In the genomic region with DNA sequence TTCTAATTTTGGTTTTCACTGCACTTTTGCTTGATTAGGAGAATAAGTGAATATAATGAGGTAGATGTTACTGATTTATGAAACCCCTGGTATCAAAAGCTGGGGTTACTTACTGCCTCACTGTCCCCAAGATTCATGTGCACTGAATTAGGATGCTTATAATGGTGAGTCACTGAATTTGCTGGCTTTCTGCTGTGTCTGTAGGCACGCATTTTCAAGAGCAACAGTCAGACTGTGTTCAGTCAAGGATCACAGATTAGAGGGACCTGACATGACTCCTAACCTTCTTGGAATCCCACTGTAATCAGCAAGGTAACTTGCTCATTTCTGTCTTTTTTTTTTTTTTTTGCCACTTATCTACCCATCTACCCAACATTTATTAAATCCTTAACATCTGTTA, we compare ENCODE assay signal across 20 cellular contexts. TPM values are rescaled to one million over a fixed set of nuclear protein-coding genes. Genes with fewer than 3 reads are reported as not detected.
DNase-seq lines count a peak whose midpoint lies in the region; ATAC-seq and TF ChIP-seq lines count a peak whose summit lies in the region.
"Had no signal": no experiment of that assay in that cellular context is flagged by ENCODE, and none has a peak within 500 bp of the region (broad histone marks: within the 10 kb centered on the region; RNA-seq: fewer than 3 reads in every experiment).

No MANE protein-coding gene starts in this region.

- no peak overlapping the region for H3K14ac ChIP-seq in IMR-90 (replicated peaks; ENCODE audit: low read depth, low read length)

- H2BK20ac ChIP-seq in IMR-90 (ENCODE audit: low read depth, low read length): no peak overlapping the region

- POLR2A ChIA-PET in IMR-90 (lab: Charles Lee; ENCODE audit: unreplicated experiment): no interaction called here

- H3K9me3 ChIP-seq in IMR-90 (ENCODE audit: control insufficient read depth, insufficient read depth, low read length): no peaks in the 10 kb centered on the region
- H3K9me3 ChIP-seq in thyroid gland: peaks cover 5% of the 10 kb centered on the region

- no peak overlapping the region for H2AK5ac ChIP-seq in IMR-90 (ENCODE audit: low read depth, low read length)

- no peaks in the 10 kb centered on the region for H3K36me3 ChIP-seq in IMR-90 (ENCODE audit: control insufficient read depth, insufficient read depth, low read length)
- no peaks in the 10 kb centered on the region for H3K36me3 ChIP-seq in brain microvascular endothelial cell (replicated peaks)
- no peaks in the 10 kb centered on the region for H3K36me3 ChIP-seq in thyroid gland
- H3K36me3 ChIP-seq: gastrocnemius medialis had no signal

- H3K4me1 ChIP-seq in IMR-90 (ENCODE audit: control insufficient read depth, insufficient read depth, low read length): no peaks in the 10 kb centered on the region
- no peaks in the 10 kb centered on the region for H3K4me1 ChIP-seq in thyroid gland
- H3K4me1 ChIP-seq: gastrocnemius medialis had no signal

- no peak for TF ChIP-seq RAD21 in IMR-90 (IDR thresholded peaks at IDR 0.05; ENCODE audit: low read length)

- WGBS in IMR-90 (ENCODE audit: extremely low coverage in 2 of 2, insufficient read length in 1 of 2), 2 experiments: 56% methylated on average over 1 of the region's 1 CpG; no CpG with 5 or more reads in 1 of the 2 experiments
- WGBS in thyroid gland, 2 donors: 47 to 65% methylated on average over 1 of the region's 1 CpG

- no peak overlapping the region for H3K4ac ChIP-seq in IMR-90 (ENCODE audit: low read depth, low read length)

- H2BK5ac ChIP-seq in IMR-90 (ENCODE audit: low read depth, low read length, poor library complexity, severe bottlenecking): no peak overlapping the region

- no peaks in the 10 kb centered on the region for H4K20me1 ChIP-seq in IMR-90 (ENCODE audit: insufficient read depth, low read length)

- H4K5ac ChIP-seq in IMR-90 (ENCODE audit: low read depth, low read length): no peak overlapping the region

- H3K23ac ChIP-seq in IMR-90 (ENCODE audit: low read depth, low read length): no peak overlapping the region

- dilution Hi-C loops in IMR-90 (cut with HindIII; ENCODE audit: low sequenced_read_pairs, unreplicated experiment): no loop called here

- no peak overlapping the region for H3K9ac ChIP-seq in IMR-90 (ENCODE audit: low read depth, low read length)

- H2AFZ ChIP-seq in IMR-90 (replicated peaks; ENCODE audit: low read length, poor library complexity): no peak overlapping the region

- H3K56ac ChIP-seq in IMR-90 (ENCODE audit: extremely low read depth, insufficient read depth, low read length): no peak overlapping the region

- H3K27ac ChIP-seq in IMR-90 (ENCODE audit: insufficient read depth, low read length) (no peak overlapping the region), brain microvascular endothelial cell (no peak overlapping the region), thyroid gland (no peak overlapping the region), substantia nigra (ENCODE audit: low read depth, low read length, poor library complexity, severe bottlenecking) (no peak overlapping the region)
- H3K27ac ChIP-seq: gastrocnemius medialis had no signal

- no peaks in the 10 kb centered on the region for H3K79me1 ChIP-seq in IMR-90 (ENCODE audit: low read depth in 1 of 2, low read length in 2 of 2)

- no peaks in the 10 kb centered on the region for H3K27me3 ChIP-seq in IMR-90 (ENCODE audit: control insufficient read depth, insufficient read depth, low read length)
- H3K27me3 ChIP-seq in brain microvascular endothelial cell (replicated peaks): no peaks in the 10 kb centered on the region
- H3K27me3 ChIP-seq in thyroid gland: no peaks in the 10 kb centered on the region
- H3K27me3 ChIP-seq: gastrocnemius medialis had no signal

- TF ChIP-seq CTCF in IMR-90 (conservative IDR thresholded peaks at IDR 0.05; ENCODE audit: low read depth, low read length): no peak
- TF ChIP-seq CTCF in brain microvascular endothelial cell (IDR thresholded peaks at IDR 0.05; ENCODE audit: low read depth, low read length, missing control alignments): no peak
- TF ChIP-seq CTCF in thyroid gland (IDR thresholded peaks at IDR 0.05): no peak

- BruUV-seq in IMR-90 (replicated peaks; lab: Mats Ljungman, UMichigan): no TSS peak

- intact Hi-C loops in IMR-90 (cut with micrococcal nuclease) (no loop called here), thyroid gland (cut with DNase I) (no loop called here)

- H3K4me2 ChIP-seq in IMR-90 (ENCODE audit: low read depth, low read length): no peak overlapping the region

- H2BK15ac ChIP-seq in IMR-90 (ENCODE audit: low read depth, low read length): no peak overlapping the region

- H4K8ac ChIP-seq in IMR-90 (ENCODE audit: low read depth in 2 of 2, low read length in 2 of 2): no peak overlapping the region

- in situ Hi-C loops in IMR-90 (cut with MboI; ENCODE audit: low sequenced_read_pairs) (loop anchor here (10.0 kb wide), 1 partner anchor 398 kb away; no protein-coding TSS in a partner anchor), brain microvascular endothelial cell (cut with HindIII; ENCODE audit: low pct_ligation_motif_present, low sequenced_read_pairs) (no loop called here)

- H2BK120ac ChIP-seq in IMR-90 (ENCODE audit: low read depth, low read length): no peak overlapping the region

- no peak overlapping the region for H4K91ac ChIP-seq in IMR-90 (ENCODE audit: insufficient read depth, low read depth, low read length)

- no peak overlapping the region for H3K4me3 ChIP-seq in IMR-90 (ENCODE audit: insufficient read depth, low read depth, low read length)
- no peak overlapping the region for H3K4me3 ChIP-seq in brain microvascular endothelial cell (ENCODE audit: low read depth, low read length)
- H3K4me3 ChIP-seq in thyroid gland (replicated peaks in 1 of 3): no peak overlapping the region
- H3K4me3 ChIP-seq: gastrocnemius medialis had no signal

- H2AK9ac ChIP-seq in IMR-90 (replicated peaks; ENCODE audit: low read depth, low read length, poor library complexity): no peak overlapping the region

- TF ChIP-seq POLR2A in IMR-90 (IDR thresholded peaks at IDR 0.05; ENCODE audit: low read depth, low read length): no peak
- no peak for TF ChIP-seq POLR2A in thyroid gland (IDR thresholded peaks at IDR 0.05)

- peak; percentile 74 for ATAC-seq in IMR-90 (ENCODE audit: low read depth)
- ATAC-seq: activated T-helper 17 cell treated with anti-CD3 and anti-CD28 coated beads, Interleukin-2, amount 50 U/mL, for 72 hours; gastrocnemius medialis; HCT116; sciatic nerve; T-cell had no signal

- no peak overlapping the region for H3K18ac ChIP-seq in IMR-90 (ENCODE audit: low read depth, low read length)

- CTCF ChIA-PET in IMR-90 (lab: Yijun Ruan, JAX): no interaction called here

- no peaks in the 10 kb centered on the region for H3K9me1 ChIP-seq in IMR-90 (ENCODE audit: insufficient read depth, low read length)

- peak; percentile 55 for DNase-seq in AG20443 (ENCODE audit: low spot score)
- DNase-seq in IMR-90: peak; percentile 45
- DNase-seq in brain microvascular endothelial cell: peak; percentile 33
- DNase-seq in kidney glomerular epithelial cell (lab: John Stamatoyannopoulos, UW): peak; percentile 7
- no peak for DNase-seq in thyroid gland
- DNase-seq in substantia nigra (lab: John Stamatoyannopoulos, UW): no peak
- DNase-seq in DMS53 (lab: John Stamatoyannopoulos, UW): no peak
- DNase-seq in NCI-H146 treated with DMSO at 0.1 percent for 48 hours (lab: John Stamatoyannopoulos, UW; ENCODE audit: unreplicated experiment): no peak
- DNase-seq: activated CD4-positive, alpha-beta T cell treated with anti-CD3 and anti-CD28 coated beads, Interleukin-2, amount 10 ng/mL, durations not matched to agents 24 days and 14 days; activated naive CD8-positive, alpha-beta T cell treated with anti-CD3 and anti-CD28 coated beads for 36 hours; CD4-positive, alpha-beta memory T cell; dermis blood vessel endothelial cell; gastrocnemius medialis; kidney; NCI-H1417 treated with DMSO at 0.1 percent for 48 hours; NCI-H510A treated with DMSO at 0.1 percent for 48 hours; T-cell had no signal

TF ChIP-seq in IMR-90, 13 proteins besides CTCF, POLR2A, EP300 and RAD21:
- TF ChIP-seq FOS (IDR thresholded peaks at IDR 0.05; ENCODE audit: low read depth, low read length) (0 out of 2 replicates have a peak, but pooled peaks have one; percentile 14), SMC3 (IDR thresholded peaks at IDR 0.05; ENCODE audit: low read depth, low read length) (no peak), MXI1 (IDR thresholded peaks at IDR 0.05; ENCODE audit: borderline replicate concordance, low read depth, low read length) (no peak), MAZ (IDR thresholded peaks at IDR 0.05; ENCODE audit: borderline replicate concordance, low read depth, low read length) (no peak), RCOR1 (IDR thresholded peaks at IDR 0.05; ENCODE audit: insufficient replicate concordance, low read length) (no peak), MAFK (IDR thresholded peaks at IDR 0.05; ENCODE audit: low read depth, low read length) (no peak)
TF ChIP-seq in IMR-90: peak in this region for 1.

RNA-seq across cellular contexts. Expression of a gene that starts 59.7 kb away (rescaled TPM):
- total RNA-seq in IMR-90 (2012; rRNA removed): 5.0 and 5.4 TPM in 2 replicates
- 1.7 and 2.0 TPM in 2 replicates for polyA plus RNA-seq in IMR-90 (2012; rRNA removed)
- polyA plus RNA-seq in IMR-90 (2012; cell fraction: cytosol; rRNA removed): 0.68 and 0.81 TPM in 2 replicates
- polyA plus RNA-seq in IMR-90 (2012; cell fraction: nucleus; rRNA removed; ENCODE audit: low replicate concordance): 0.36 and 1.8 TPM in 2 replicates
- total RNA-seq in thyroid gland: 1 to 10 TPM in 1 of 4 donors, under 1 TPM in 3; 0.24 to 2.3 (median 0.71) TPM
- total RNA-seq: activated CD4-positive, alpha-beta T cell treated with anti-CD3 and anti-CD28 coated beads, Interleukin-2, amount 10 ng/mL, durations not matched to agents 24 days and 14 days; CD4-positive, alpha-beta memory T cell; T-cell had no signal
- polyA plus RNA-seq: CD4-positive, alpha-beta memory T cell had no signal

Comparison
In these comparisons a context has a peak if more than half of its experiments do, and no peak if none do; other contexts are left out.
1. DNase-seq: peak in AG20443 (single experiment), IMR-90 (single experiment), brain microvascular endothelial cell (single experiment) and kidney glomerular epithelial cell (single experiment); none in thyroid gland (0 of 2), substantia nigra (0 of 49), DMS53 (single experiment) and NCI-H146 treated with DMSO at 0.1 percent for 48 hours (single experiment).